Comparison of ENCODE assay signal across 13 cellular contexts in the genomic region with DNA sequence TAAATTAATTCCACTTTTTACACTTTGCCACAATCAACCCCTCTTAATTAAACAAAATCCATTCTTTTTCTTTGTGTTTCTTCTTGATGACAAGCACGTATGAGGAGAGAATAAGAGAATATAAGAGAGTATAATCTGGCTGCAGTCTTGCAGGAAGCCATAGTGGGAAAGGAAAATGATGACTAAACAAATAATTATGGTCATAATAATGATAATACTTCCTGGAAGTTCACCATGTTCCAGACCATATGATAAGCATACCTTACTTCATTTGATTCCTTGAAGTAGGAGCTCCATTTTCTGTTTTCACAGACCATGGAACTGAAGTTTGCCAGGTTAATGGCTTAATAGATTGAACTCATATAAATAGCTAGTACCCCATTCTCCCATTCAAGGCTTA.
"Had no signal": no experiment of that assay in that cellular context is flagged by ENCODE, and none has a peak within 500 bp of the region (broad histone marks: within the 10 kb centered on the region; RNA-seq: fewer than 3 reads in every experiment).

No MANE protein-coding gene starts in this region.

- ATAC-seq: activated CD8-positive, alpha-beta T cell treated with anti-CD3 and anti-CD28 coated beads, Interleukin-2, amount 10 ng/mL, durations not matched to agents 7 days and 5 days; esophagus mucosa; gastrocnemius medialis; stimulated activated effector memory CD8-positive, alpha-beta T cell treated with anti-CD3 and anti-CD28 coated beads, Interleukin-12 subunit alpha, Interleukin-12 subunit beta, amount 100 ng/mL, for 72 hours; T-cell had no signal

- H3K4me3 ChIP-seq: gastrocnemius medialis, skin epidermis, tibial nerve, vagina had no signal

- DNase-seq: activated CD4-positive, alpha-beta T cell treated with anti-CD3 and anti-CD28 coated beads for 4 hours; activated CD8-positive, alpha-beta memory T cell treated with anti-CD3 and anti-CD28 coated beads, Interleukin-2, amount 50 U/mL, for 48 hours; activated CD8-positive, alpha-beta T cell treated with anti-CD3 and anti-CD28 coated beads, Interleukin-2, amount 10 ng/mL, durations not matched to agents 7 days and 5 days; activated naive CD4-positive, alpha-beta T cell treated with Interleukin-2 at 50 U/mL for 16 hours; gastrocnemius medialis; kidney glomerular epithelial cell; midbrain; T-cell had no signal
